Comparison of ENCODE assay signal across 13 cellular contexts in genomic region chr2:1685957-1686783, GRCh38. TPM values are rescaled to one million over a fixed set of nuclear protein-coding genes. Genes with fewer than 3 reads are reported as not detected.
DNase-seq lines count a peak whose midpoint lies in the region; ATAC-seq and TF ChIP-seq lines count a peak whose summit lies in the region.
"Had no signal": no experiment of that assay in that cellular context is flagged by ENCODE, and none has a peak within 500 bp of the region (broad histone marks: within the 10 kb centered on the region; RNA-seq: fewer than 3 reads in every experiment).

No MANE protein-coding gene starts in this region.

- no peak overlapping the region for H3K4me3 ChIP-seq in SK-N-SH (ENCODE audit: low read depth in 2 of 2, low read length in 1 of 2)

- TF ChIP-seq RAD21 in SK-N-SH (IDR thresholded peaks at IDR 0.05; ENCODE audit: low read length) = no peak

- POLR2A ChIA-PET in SK-N-SH (lab: Yijun Ruan, JAX) = interaction anchor here (1.5 kb wide), 1 partner anchor 10 kb away, joined by 4 read pairs; no protein-coding TSS in a partner anchor

- H3K4me1 ChIP-seq in SK-N-SH (ENCODE audit: control insufficient read depth in 1 of 2, insufficient read depth in 2 of 2, low read depth in 1 of 2, low read length in 1 of 2) = peaks cover 22 to 36% of the 10 kb centered on the region in 2 experiments

- CTCF ChIA-PET in SK-N-SH (lab: Yijun Ruan, JAX) = interaction anchor here (0.8 to 4.1 kb wide), 4 partner anchors 11 to 65 kb away, joined by 3 to 13 read pairs (median 3); no protein-coding TSS in a partner anchor

- H3K79me2 ChIP-seq in SK-N-SH (ENCODE audit: insufficient read depth) = peaks cover 12% of the 10 kb centered on the region; the same call in 1 of the 2 replicates

- peak overlapping the region; percentile 35; the same call in 1 of the 2 replicates for H3K9ac ChIP-seq in SK-N-SH

- TF ChIP-seq CTCF in SK-N-SH (IDR thresholded peaks at IDR 0.05) = no peak

- no peak overlapping the region for H2AFZ ChIP-seq in SK-N-SH (ENCODE audit: low read depth)

- no peaks in the 10 kb centered on the region for H3K9me3 ChIP-seq in SK-N-SH

- H4K20me1 ChIP-seq in SK-N-SH (ENCODE audit: insufficient read depth) = no peaks in the 10 kb centered on the region

- peaks cover 9% of the 10 kb centered on the region for H3F3A ChIP-seq in SK-N-SH (replicated peaks; ENCODE audit: insufficient read depth)

- no peak for ATAC-seq in HG02763 (IDR thresholded peaks at IDR 0.05; ENCODE audit: unreplicated experiment)
- ATAC-seq: activated T-cell treated with anti-CD3 and anti-CD28 coated beads, Interleukin-2, amount 50 U/mL, for 72 hours; natural killer cell treated with Interleukin-12 subunit alpha and Interleukin-12 subunit beta and Interleukin-15 and Interleukin-18, amount 100 ng/mL, for 72 hours had no signal

- TF ChIP-seq EP300 in SK-N-SH (IDR thresholded peaks at IDR 0.05; ENCODE audit: borderline replicate concordance in 1 of 2, low read depth in 1 of 2, low read length in 1 of 2) = no peak

- DNase-seq in GM03348 (ENCODE audit: low spot score) (peak; percentile 45), SK-N-SH (no peak), hepatic stellate cell (ENCODE audit: low spot score) (peak; percentile 92), renal cortical epithelial cell (ENCODE audit: low read depth) (peak; percentile 63), NCI-H2029 treated with DMSO at 0.1 percent for 48 hours (lab: John Stamatoyannopoulos, UW) (no peak), DMS53 treated with DMSO at 0.1 percent for 48 hours (lab: John Stamatoyannopoulos, UW; ENCODE audit: unreplicated experiment) (no peak), NCI-H446 (lab: John Stamatoyannopoulos, UW) (no peak)
- DNase-seq: activated T-cell treated with anti-CD3 and anti-CD28 coated beads, Interleukin-2, amount 50 U/mL, for 72 hours; DMS153; NCI-H1105; stimulated activated CD4-positive, alpha-beta T cell treated with anti-CD3 and anti-CD28 coated beads, Interleukin-2, amount 100 ng/mL, for 48 hours had no signal

- peaks cover 47 to 56% of the 10 kb centered on the region in 2 experiments for H3K36me3 ChIP-seq in SK-N-SH (replicated peaks in 1 of 2; ENCODE audit: control insufficient read depth in 1 of 2, insufficient read depth in 2 of 2, low read length in 1 of 2)

- H3K27me3 ChIP-seq in SK-N-SH (ENCODE audit: insufficient read depth) = no peaks in the 10 kb centered on the region

- H3K27ac ChIP-seq in SK-N-SH (ENCODE audit: low read depth in 2 of 2, low read length in 1 of 2) = peak overlapping the region; percentile 40 to 53; a peak in 3 of 4 replicates

- no peaks in the 10 kb centered on the region for H3K9me2 ChIP-seq in SK-N-SH

- H3K4me2 ChIP-seq in SK-N-SH = peak overlapping the region; percentile 32

- WGBS in SK-N-SH (ENCODE audit: low lambda C conversion rate) = 64% methylated on average over 21 of the region's 21 CpGs

TF ChIP-seq in SK-N-SH, 30 proteins besides CTCF, POLR2A, EP300 and RAD21:
- TF ChIP-seq RCOR1 (IDR thresholded peaks at IDR 0.05; ENCODE audit: low read length) (no peak), TCF12 (IDR thresholded peaks at IDR 0.05) (peak; percentile 49; the same call in 1 of the 2 replicates), TEAD4 (IDR thresholded peaks at IDR 0.05; ENCODE audit: borderline replicate concordance, insufficient read depth) (peak; percentile 72; the same call in 1 of the 2 replicates), PBX3 (IDR thresholded peaks at IDR 0.05) (no peak), EZH2phosphoT487 (IDR thresholded peaks at IDR 0.05; ENCODE audit: borderline replicate concordance, low read depth) (no peak), GATA2 (CRISPR knock-in tag; IDR thresholded peaks at IDR 0.05) (no peak)
- TF ChIP-seq, protein P1, sequence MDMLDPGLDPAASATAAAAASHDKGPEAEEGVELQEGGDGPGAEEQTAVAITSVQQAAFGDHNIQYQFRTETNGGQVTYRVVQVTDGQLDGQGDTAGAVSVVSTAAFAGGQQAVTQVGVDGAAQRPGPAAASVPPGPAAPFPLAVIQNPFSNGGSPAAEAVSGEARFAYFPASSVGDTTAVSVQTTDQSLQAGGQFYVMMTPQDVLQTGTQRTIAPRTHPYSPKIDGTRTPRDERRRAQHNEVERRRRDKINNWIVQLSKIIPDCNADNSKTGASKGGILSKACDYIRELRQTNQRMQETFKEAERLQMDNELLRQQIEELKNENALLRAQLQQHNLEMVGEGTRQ (IDR thresholded peaks at IDR 0.05; ENCODE audit: borderline replicate concordance, low read depth, low read length) = no peak
- TF ChIP-seq, protein P2, sequence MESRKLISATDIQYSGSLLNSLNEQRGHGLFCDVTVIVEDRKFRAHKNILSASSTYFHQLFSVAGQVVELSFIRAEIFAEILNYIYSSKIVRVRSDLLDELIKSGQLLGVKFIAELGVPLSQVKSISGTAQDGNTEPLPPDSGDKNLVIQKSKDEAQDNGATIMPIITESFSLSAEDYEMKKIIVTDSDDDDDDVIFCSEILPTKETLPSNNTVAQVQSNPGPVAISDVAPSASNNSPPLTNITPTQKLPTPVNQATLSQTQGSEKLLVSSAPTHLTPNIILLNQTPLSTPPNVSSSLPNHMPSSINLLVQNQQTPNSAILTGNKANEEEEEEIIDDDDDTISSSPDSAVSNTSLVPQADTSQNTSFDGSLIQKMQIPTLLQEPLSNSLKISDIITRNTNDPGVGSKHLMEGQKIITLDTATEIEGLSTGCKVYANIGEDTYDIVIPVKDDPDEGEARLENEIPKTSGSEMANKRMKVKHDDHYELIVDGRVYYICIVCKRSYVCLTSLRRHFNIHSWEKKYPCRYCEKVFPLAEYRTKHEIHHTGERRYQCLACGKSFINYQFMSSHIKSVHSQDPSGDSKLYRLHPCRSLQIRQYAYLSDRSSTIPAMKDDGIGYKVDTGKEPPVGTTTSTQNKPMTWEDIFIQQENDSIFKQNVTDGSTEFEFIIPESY (IDR thresholded peaks at IDR 0.05; ENCODE audit: borderline replicate concordance, low read depth) = no peak

RNA-seq across cellular contexts. Expression of gene PXDN, which starts 58.1 kb away (rescaled TPM):
- 76.8 and 146 TPM in 2 replicates for polyA plus RNA-seq in SK-N-SH (2012; rRNA removed)
- 105 and 143 TPM in 2 replicates for polyA plus RNA-seq in SK-N-SH (2012; cell fraction: cytosol; rRNA removed)
- polyA plus RNA-seq in SK-N-SH (2012; cell fraction: nucleus; rRNA removed) = 193 and 256 TPM in 2 replicates
- total RNA-seq in renal cortical epithelial cell = 243 and 291 TPM in 2 replicates

Comparison
In these comparisons a context has a peak if more than half of its experiments do, and no peak if none do; other contexts are left out.
1. DNase-seq: peak in GM03348 (single experiment), hepatic stellate cell (single experiment) and renal cortical epithelial cell (single experiment); none in SK-N-SH (single experiment), NCI-H2029 treated with DMSO at 0.1 percent for 48 hours (single experiment), DMS53 treated with DMSO at 0.1 percent for 48 hours (single experiment) and NCI-H446 (0 of 2).